8 cellular contexts compared by ENCODE assay signal in genomic region chr3:48466386-48467109, GRCh38. TPM values are rescaled to one million over a fixed set of nuclear protein-coding genes. Genes with fewer than 3 reads are reported as not detected.
DNase-seq lines count a peak whose midpoint lies in the region; ATAC-seq and TF ChIP-seq lines count a peak whose summit lies in the region.

No MANE protein-coding gene starts in this region.

- H3K27ac ChIP-seq in lung (ENCODE audit: low read depth in 1 of 2, low read length in 1 of 2) (peak overlapping the region; percentile 97 to 98), thymus (ENCODE audit: low read depth) (peak overlapping the region; percentile 94)

- H3K27me3 ChIP-seq in lung (ENCODE audit: control insufficient read depth, insufficient read depth) (no peaks in the 10 kb centered on the region), thymus (ENCODE audit: control insufficient read depth, insufficient read depth) (no peaks in the 10 kb centered on the region)

- H3K4me1 ChIP-seq in lung (ENCODE audit: control insufficient read depth in 2 of 2, insufficient read depth in 2 of 2, low read length in 2 of 2): peaks cover 0 to 36% of the 10 kb centered on the region in 2 donors
- H3K4me1 ChIP-seq in thymus (ENCODE audit: control insufficient read depth, insufficient read depth, low read length): peaks cover 18% of the 10 kb centered on the region

- H3K4me3 ChIP-seq in AG10803 (ENCODE audit: low read length) (peak overlapping the region; percentile 60), lung (peak overlapping the region; percentile 48), thymus (ENCODE audit: low read length) (peak overlapping the region; percentile 53)

- CTCF ChIA-PET in HEK293T (lab: Yijun Ruan, JAX): no interaction called here

- H3K9me3 ChIP-seq in lung (ENCODE audit: control insufficient read depth in 2 of 2, insufficient read depth in 1 of 2, low read length in 1 of 2): no peaks in the 10 kb centered on the region
- no peaks in the 10 kb centered on the region for H3K9me3 ChIP-seq in thymus (ENCODE audit: control insufficient read depth)

- 20 to 31% methylated on average over 18 to 19 of the region's 19 CpGs for WGBS in lung, 2 donors
- WGBS in thymus: 28% methylated on average over 19 of the region's 19 CpGs

- H3K36me3 ChIP-seq in lung (ENCODE audit: control insufficient read depth in 2 of 2, insufficient read depth in 2 of 2, low read length in 2 of 2) (peaks cover 0 to 26% of the 10 kb centered on the region in 2 donors), thymus (ENCODE audit: control insufficient read depth, insufficient read depth) (peaks cover 37% of the 10 kb centered on the region)

- TF ChIP-seq CTCF in AG10803 (conservative IDR thresholded peaks at IDR 0.05; ENCODE audit: low read length) (no peak), lung (IDR thresholded peaks at IDR 0.05; ENCODE audit: control extremely low read depth, extremely low read depth) (no peak)

- peak; percentile 9 for DNase-seq in AG10803 (ENCODE audit: low read depth)
- peak; percentile 14 for DNase-seq in central memory CD4-positive, alpha-beta T cell
- DNase-seq in lung (ENCODE audit: low spot score): no peak
- no peak for DNase-seq in HEK293T (ENCODE audit: extremely low spot score)
- DNase-seq in middle frontal gyrus (ENCODE audit: extremely low spot score, low spot score): no peak

- ATAC-seq in GM19455 (IDR thresholded peaks at IDR 0.05; ENCODE audit: unreplicated experiment) (peak; percentile 30), lung (ENCODE audit: insufficient read depth, low FRiP score) (peak; percentile 2)

- POLR2A ChIA-PET in HEK293T (lab: Yijun Ruan, JAX): interaction anchor here (1.1 to 1.3 kb wide), 3 partner anchors 16 to 38 kb away, joined by 4 to 5 read pairs (median 4); partner anchors contain the start of genes ATRIP and SHISA5

TF ChIP-seq in PFSK-1, 5 proteins besides CTCF, POLR2A, EP300 and RAD21:
- TF ChIP-seq POLR2AphosphoS5 (IDR thresholded peaks at IDR 0.05; ENCODE audit: low read depth, low read length) (peak; percentile 15), TAF1 (IDR thresholded peaks at IDR 0.05; ENCODE audit: borderline replicate concordance, insufficient read depth, low read length) (no peak)

TF ChIP-seq in HEK293T, 16 proteins besides CTCF, POLR2A, EP300 and RAD21:
- TF ChIP-seq ARNT (IDR thresholded peaks at IDR 0.05): no peak
- no peak for TF ChIP-seq PKNOX1 (IDR thresholded peaks at IDR 0.05)

RNA-seq across cellular contexts. Expression of gene ATRIP, which starts 20.0 kb away (rescaled TPM):
- 9.3 TPM for polyA plus RNA-seq in PFSK-1 (2012; ENCODE audit: insufficient read length, low read depth)
- total RNA-seq in lung: 1 to 10 TPM; 7.1 to 7.6 TPM
- polyA plus RNA-seq in lung (1 to 10 TPM; 4.8 to 5.4 TPM), thymus (8.4 TPM)

RNA-seq across cellular contexts. Expression of gene TMA7, which starts 26.5 kb away (rescaled TPM):
- polyA plus RNA-seq in PFSK-1 (2012; ENCODE audit: insufficient read length, low read depth): 119 TPM
- total RNA-seq in lung: 100 to 1,000 TPM; 152 to 176 TPM
- 100 to 1,000 TPM; 302 to 985 TPM for polyA plus RNA-seq in lung
- 735 TPM for polyA plus RNA-seq in thymus

RNA-seq across cellular contexts. Expression of gene CCDC51, which starts 26.6 kb away (rescaled TPM):
- polyA plus RNA-seq in PFSK-1 (2012; ENCODE audit: insufficient read length, low read depth): 19.8 TPM
- total RNA-seq in lung: 10 to 100 TPM in 1 of 2 donors, 1 to 10 TPM in 1; 8.4 to 14.4 TPM
- polyA plus RNA-seq in lung (10 to 100 TPM in 1 of 2 donors, 1 to 10 TPM in 1; 6.6 to 13.8 TPM), thymus (14.1 TPM)

RNA-seq across cellular contexts. Expression of gene PLXNB1, which starts 36.7 kb away (rescaled TPM):
- polyA plus RNA-seq in PFSK-1 (2012; ENCODE audit: insufficient read length, low read depth): 7.1 TPM
- total RNA-seq in lung: 100 to 1,000 TPM in 1 of 2 donors, 10 to 100 TPM in 1; 89.8 to 123 TPM
- polyA plus RNA-seq in lung (10 to 100 TPM; 36.0 to 82.4 TPM), thymus (112 TPM)

RNA-seq across cellular contexts. Expression of gene SHISA5, which starts 37.4 kb away (rescaled TPM):
- polyA plus RNA-seq in PFSK-1 (2012; ENCODE audit: insufficient read length, low read depth): 148 TPM
- 100 to 1,000 TPM in 1 of 2 donors, 10 to 100 TPM in 1; 70.5 to 184 TPM for total RNA-seq in lung
- polyA plus RNA-seq in lung: 100 to 1,000 TPM in 1 of 2 donors, 10 to 100 TPM in 1; 87.2 to 176 TPM
- polyA plus RNA-seq in thymus: 104 TPM

Comparison
In these comparisons a context has a peak if more than half of its experiments do, and no peak if none do; other contexts are left out.
1. DNase-seq: peak in AG10803 (single experiment) and central memory CD4-positive, alpha-beta T cell (single experiment); none in lung (single experiment), HEK293T (single experiment) and middle frontal gyrus (single experiment).
2. Peak in every context shown above with its lines, with median percentiles within 50 percentile points of each other: H3K4me3 ChIP-seq.